Comparison of ENCODE assay signal across 8 cellular contexts in the genomic region with DNA sequence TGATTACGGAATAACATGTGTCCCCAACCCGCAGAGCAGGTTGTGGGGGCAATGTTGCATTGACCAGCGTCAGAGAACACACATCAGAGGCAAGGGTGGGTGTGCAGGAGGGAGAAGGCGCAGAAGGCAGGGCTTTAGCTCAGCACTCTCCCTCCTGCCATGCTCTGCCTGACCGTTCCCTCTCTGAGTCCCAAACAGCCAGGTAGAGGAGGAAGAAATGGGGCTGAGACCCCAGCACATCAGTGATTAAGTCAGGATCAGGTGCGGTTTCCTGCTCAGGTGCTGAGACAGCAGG. TPM values are rescaled to one million over a fixed set of nuclear protein-coding genes. Genes with fewer than 3 reads are reported as not detected.
DNase-seq lines count a peak whose midpoint lies in the region; ATAC-seq and TF ChIP-seq lines count a peak whose summit lies in the region.

No MANE protein-coding gene starts in this region.

- no peaks in the 10 kb centered on the region for H3K36me3 ChIP-seq in effector memory CD4-positive, alpha-beta T cell (ENCODE audit: control insufficient read depth, insufficient read depth, low read length)

- H3K27me3 Mint-ChIP-seq in IgD-negative memory B cell, result peaks cover 8% of the 10 kb centered on the region
- H3K27me3 Mint-ChIP-seq in naive thymus-derived CD8-positive, alpha-beta T cell, result peaks cover 0 to 9% (median 3%) of the 10 kb centered on the region in 5 donors

- DNase-seq in AG09309 (ENCODE audit: low read depth) (no peak), NCI-H524 (lab: John Stamatoyannopoulos, UW) (no peak), inferior parietal cortex (ENCODE audit: extremely low spot score) (no peak)
- no peak for DNase-seq in effector memory CD4-positive, alpha-beta T cell
- no peak for DNase-seq in naive thymus-derived CD8-positive, alpha-beta T cell
- no peak for DNase-seq in activated CD4-positive, alpha-beta T cell treated with anti-CD3 and anti-CD28 coated beads, Interleukin-2, amount 50 U/mL, for 4 hours

- no peak for TF ChIP-seq CTCF in AG09309 (IDR thresholded peaks at IDR 0.05; ENCODE audit: control insufficient read depth, insufficient read depth, low read depth, low read length, missing control alignments)

- no peaks in the 10 kb centered on the region for H3K36me3 Mint-ChIP-seq in IgD-negative memory B cell
- peaks cover 0 to 14% (median 0%) of the 10 kb centered on the region in 3 donors for H3K36me3 Mint-ChIP-seq in naive thymus-derived CD8-positive, alpha-beta T cell

- ATAC-seq in naive thymus-derived CD8-positive, alpha-beta T cell, result peak; percentile 37 to 46
- no peak for ATAC-seq in HG03135 (IDR thresholded peaks at IDR 0.05; ENCODE audit: unreplicated experiment)

- H3K9me3 Mint-ChIP-seq in IgD-negative memory B cell, result no peaks in the 10 kb centered on the region
- no peaks in the 10 kb centered on the region for H3K9me3 Mint-ChIP-seq in naive thymus-derived CD8-positive, alpha-beta T cell

- peak overlapping the region in 1 of 3 donors; percentile 23 for H3K27ac Mint-ChIP-seq in IgD-negative memory B cell
- H3K27ac Mint-ChIP-seq in naive thymus-derived CD8-positive, alpha-beta T cell, result peak overlapping the region in 1 of 10 donors; percentile 34

- POLR2A ChIA-PET in naive thymus-derived CD8-positive, alpha-beta T cell (lab: Charles Lee), result interaction anchor here (1.5 kb wide), 1 partner anchor 62 kb away, joined by 3 read pairs; no protein-coding TSS in a partner anchor

- H3K4me1 ChIP-seq in effector memory CD4-positive, alpha-beta T cell (ENCODE audit: control insufficient read depth, insufficient read depth, low read length, poor library complexity, severe bottlenecking), result peaks cover 10% of the 10 kb centered on the region

- H3K9me3 ChIP-seq in effector memory CD4-positive, alpha-beta T cell (ENCODE audit: control insufficient read depth, low read length), result no peaks in the 10 kb centered on the region

- H3K4me3 Mint-ChIP-seq in IgD-negative memory B cell, result peak overlapping the region; percentile 26 to 80 (median 71)
- peak overlapping the region; percentile 53 to 83 (median 70) for H3K4me3 Mint-ChIP-seq in naive thymus-derived CD8-positive, alpha-beta T cell

- H3K4me1 Mint-ChIP-seq in IgD-negative memory B cell, result peaks cover 2 to 15% (median 8%) of the 10 kb centered on the region in 3 donors
- H3K4me1 Mint-ChIP-seq in naive thymus-derived CD8-positive, alpha-beta T cell, result peaks cover 8 to 22% (median 13%) of the 10 kb centered on the region in 4 donors

- no peaks in the 10 kb centered on the region for H3K27me3 ChIP-seq in effector memory CD4-positive, alpha-beta T cell (replicated peaks; ENCODE audit: control insufficient read depth, insufficient read depth, low read length, poor library complexity, severe bottlenecking)

- H3K4me3 ChIP-seq in AG09309 (ENCODE audit: control insufficient read depth, low read depth, low read length), result peak overlapping the region; percentile 58
- peak overlapping the region; percentile 38 for H3K4me3 ChIP-seq in effector memory CD4-positive, alpha-beta T cell (ENCODE audit: insufficient read depth, low read depth, low read length, poor library complexity, severe bottlenecking)

- H3K27ac ChIP-seq in effector memory CD4-positive, alpha-beta T cell (ENCODE audit: insufficient read depth, low read length, poor library complexity, severe bottlenecking), result no peak overlapping the region

RNA-seq across cellular contexts. Expression of a gene that starts 0.4 kb away (rescaled TPM):
- not detected for polyA plus RNA-seq in IgD-negative memory B cell
- under 1 TPM; 0.18 to 0.30 TPM for total RNA-seq in naive thymus-derived CD8-positive, alpha-beta T cell
- polyA plus RNA-seq in naive thymus-derived CD8-positive, alpha-beta T cell, result not detected

RNA-seq across cellular contexts. Expression of a gene that starts 25.0 kb away (rescaled TPM):
- polyA plus RNA-seq in IgD-negative memory B cell, result not detected
- total RNA-seq in naive thymus-derived CD8-positive, alpha-beta T cell, result 1 to 10 TPM in 1 of 2 experiments, not detected in 1; 1.1 TPM
- not detected for polyA plus RNA-seq in naive thymus-derived CD8-positive, alpha-beta T cell
